Comparison of ENCODE assay signal across 24 cellular contexts in the genomic region with DNA sequence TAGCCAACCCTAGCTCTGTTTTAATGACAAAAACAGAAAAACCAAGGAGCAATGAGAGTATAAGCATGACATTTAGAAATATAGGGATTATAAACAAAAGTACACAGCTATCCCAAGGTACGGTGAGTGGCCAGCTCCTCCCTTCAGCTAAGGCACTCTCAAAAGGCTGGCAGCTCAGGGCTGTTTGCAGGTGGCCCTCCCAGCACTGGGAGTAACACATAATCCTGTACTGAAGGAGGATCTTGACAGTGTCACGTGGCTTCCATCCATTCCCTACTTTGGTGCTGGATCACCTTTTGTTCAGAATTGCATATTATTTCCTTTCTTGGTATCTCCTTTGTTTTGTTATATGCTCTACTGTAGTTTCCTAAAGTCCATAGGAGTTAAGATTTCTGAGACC.
"Had no signal": no experiment of that assay in that cellular context is flagged by ENCODE, and none has a peak within 500 bp of the region (broad histone marks: within the 10 kb centered on the region; RNA-seq: fewer than 3 reads in every experiment).

No MANE protein-coding gene starts in this region.

- H3K27me3 ChIP-seq: Peyer's patch had no signal

- H3K36me3 ChIP-seq: Peyer's patch, SJCRH30 had no signal

- H3K4me3 ChIP-seq: Peyer's patch, SJCRH30 had no signal

- FAIRE-seq: HepG2 had no signal

- H3K9ac ChIP-seq: KMS-11 had no signal

- H3K4me2 ChIP-seq: KMS-11 had no signal

- H3K27ac ChIP-seq: KMS-11, Peyer's patch, SJCRH30 had no signal

- DNase-seq: IMR-90, Kasumi-1, MM.1S, MV-4-11, NCI-H1048, NCI-H1105 treated with DMSO at 0.1 percent for 48 hours, NCI-H1417 treated with DMSO at 0.1 percent for 48 hours, NCI-H146, NCI-H1694 treated with DMSO at 0.1 percent for 48 hours, NCI-H1930, NCI-H2081, NCI-H2171, NCI-H226, NCI-H446 treated with DMSO at 0.1 percent for 48 hours, NCI-H510A treated with DMSO at 0.1 percent for 48 hours, NCI-H526, PC-3, Peyer's patch, SHP77 treated with DMSO at 0.1 percent for 48 hours, SJCRH30 had no signal

- H3K4me1 ChIP-seq: Peyer's patch, SJCRH30 had no signal

- ATAC-seq: HepG2, PC-3, Right ventricle myocardium inferior, SK-N-SH treated with all-trans-retinoic acid at 6 μM for 48 hours had no signal

- H3K9me3 ChIP-seq: Peyer's patch, SJCRH30 had no signal
